ENCODE assay signal across 22 cellular contexts in genomic region chr4:150234246-150234645, GRCh38.
"Had no signal": no experiment of that assay in that cellular context is flagged by ENCODE, and none has a peak within 500 bp of the region (broad histone marks: within the 10 kb centered on the region; RNA-seq: fewer than 3 reads in every experiment).

No MANE protein-coding gene starts in this region.

- H3K27me3 ChIP-seq: ascending aorta, hepatocyte, right atrium auricular region, tibial artery had no signal

- H3K79me2 ChIP-seq: hepatocyte had no signal

- H3K27ac Mint-ChIP-seq: activated CD8-positive, alpha-beta T cell treated with anti-CD3 and anti-CD28 coated beads for 36 hours; activated naive CD4-positive, alpha-beta T cell treated with anti-CD3 and anti-CD28 coated beads, Interleukin-2, amount 10 ng/mL, durations not matched to agents 7 days and 5 days; activated naive CD8-positive, alpha-beta T cell treated with anti-CD3 and anti-CD28 coated beads, Interleukin-2, amount 50 U/mL, for 24 hours; activated T-cell treated with anti-CD3 and anti-CD28 coated beads, Interleukin-2, amount 50 U/mL, for 24 hours; progenitor cell of endocrine pancreas had no signal

- ATAC-seq: activated CD8-positive, alpha-beta T cell treated with anti-CD3 and anti-CD28 coated beads for 36 hours; activated naive CD8-positive, alpha-beta T cell treated with anti-CD3 and anti-CD28 coated beads, Interleukin-2, amount 50 U/mL, for 24 hours; stimulated activated naive CD8-positive, alpha-beta T cell treated with anti-CD3 and anti-CD28 coated beads, Interleukin-15, Interleukin-2, amounts not matched to agents 100 U/mL and 50 U/mL, for 24 hours had no signal

- H3K27ac ChIP-seq: hepatocyte, right atrium auricular region had no signal

- H3K27me3 Mint-ChIP-seq: progenitor cell of endocrine pancreas had no signal

- H3K9me3 Mint-ChIP-seq: activated CD8-positive, alpha-beta T cell treated with anti-CD3 and anti-CD28 coated beads for 36 hours; activated naive CD4-positive, alpha-beta T cell treated with anti-CD3 and anti-CD28 coated beads, Interleukin-2, amount 10 ng/mL, durations not matched to agents 7 days and 5 days; activated naive CD8-positive, alpha-beta T cell treated with anti-CD3 and anti-CD28 coated beads, Interleukin-2, amount 50 U/mL, for 24 hours; activated T-cell treated with anti-CD3 and anti-CD28 coated beads, Interleukin-2, amount 50 U/mL, for 24 hours had no signal

- H3K4me3 ChIP-seq: ascending aorta, hepatocyte, lung, right atrium auricular region, tibial artery had no signal

- H3K4me2 ChIP-seq: hepatocyte had no signal

- DNase-seq: activated CD4-positive, alpha-beta T cell treated with anti-CD3 and anti-CD28 coated beads for 48 hours; activated CD4-positive, CD25-positive, alpha-beta regulatory T cell; activated CD8-positive, alpha-beta T cell treated with anti-CD3 and anti-CD28 coated beads for 36 hours; activated effector memory CD4-positive, alpha-beta T cell treated with Interleukin-2 at 50 U/mL for 16 hours; activated naive CD4-positive, alpha-beta T cell treated with anti-CD3 and anti-CD28 coated beads, Interleukin-2, amount 10 ng/mL, durations not matched to agents 7 days and 5 days; activated naive CD8-positive, alpha-beta T cell treated with anti-CD3 and anti-CD28 coated beads, Interleukin-2, amount 50 U/mL, for 24 hours; activated T-cell treated with anti-CD3 and anti-CD28 coated beads, Interleukin-2, amount 50 U/mL, for 24 hours; effector CD4-positive, alpha-beta T cell; islet precursor cell; midbrain; occipital lobe; stimulated activated CD4-positive, alpha-beta T cell treated with anti-CD3 and anti-CD28 coated beads, Interleukin-2, amount 100 ng/mL, for 24 hours; stimulated activated naive CD8-positive, alpha-beta T cell treated with anti-CD3 and anti-CD28 coated beads, Interleukin-15, Interleukin-2, amounts not matched to agents 100 U/mL and 50 U/mL, for 24 hours; substantia nigra; T-helper 1 cell; T-helper 9 cell; tibial artery had no signal

- H3K9me3 ChIP-seq: ascending aorta, right atrium auricular region, tibial artery had no signal

- H3K36me3 ChIP-seq: ascending aorta, tibial artery had no signal

- H3K36me3 Mint-ChIP-seq: activated naive CD4-positive, alpha-beta T cell treated with anti-CD3 and anti-CD28 coated beads, Interleukin-2, amount 10 ng/mL, durations not matched to agents 7 days and 5 days had no signal

- H2AFZ ChIP-seq: hepatocyte had no signal

- H3K4me3 Mint-ChIP-seq: activated CD8-positive, alpha-beta T cell treated with anti-CD3 and anti-CD28 coated beads for 36 hours; activated naive CD4-positive, alpha-beta T cell treated with anti-CD3 and anti-CD28 coated beads, Interleukin-2, amount 10 ng/mL, durations not matched to agents 7 days and 5 days; activated naive CD8-positive, alpha-beta T cell treated with anti-CD3 and anti-CD28 coated beads, Interleukin-2, amount 50 U/mL, for 24 hours; activated T-cell treated with anti-CD3 and anti-CD28 coated beads, Interleukin-2, amount 50 U/mL, for 24 hours had no signal

- H3K4me1 Mint-ChIP-seq: activated naive CD4-positive, alpha-beta T cell treated with anti-CD3 and anti-CD28 coated beads, Interleukin-2, amount 10 ng/mL, durations not matched to agents 7 days and 5 days; activated naive CD8-positive, alpha-beta T cell treated with anti-CD3 and anti-CD28 coated beads, Interleukin-2, amount 50 U/mL, for 24 hours had no signal
